ENCODE assay signal across 1 cellular context in the genomic region with DNA sequence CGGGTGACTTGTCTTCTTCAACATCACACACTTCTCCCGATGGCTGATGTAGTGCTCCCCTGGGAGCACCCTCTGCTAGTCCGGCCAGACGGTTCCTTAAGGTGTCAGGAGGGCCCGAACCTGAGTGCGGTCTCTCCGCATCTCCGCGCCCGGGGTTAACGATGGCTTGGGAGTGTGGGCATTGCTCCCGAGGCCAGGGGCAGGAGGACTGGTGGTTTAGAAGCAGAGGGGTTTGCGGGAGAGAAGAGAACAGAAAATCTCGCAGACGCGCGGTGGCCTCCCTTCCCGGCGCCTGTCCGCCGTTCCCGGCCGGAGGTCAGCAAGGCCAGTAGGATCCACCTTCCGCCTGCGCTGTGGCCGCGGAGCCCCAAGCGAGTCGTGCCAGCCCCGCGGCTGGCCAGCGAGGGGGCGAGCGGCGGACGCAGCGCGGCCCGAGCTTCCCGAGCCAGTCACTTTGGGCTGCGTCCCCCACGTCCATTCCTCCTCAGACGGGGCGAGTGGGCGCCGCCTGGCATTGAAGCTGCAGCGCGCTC.
TF ChIP-seq lines count a peak whose summit lies in the region.

No MANE protein-coding gene starts in this region.

TF ChIP-seq in WTC11, 78 proteins besides CTCF, POLR2A, EP300 and RAD21:
- TF ChIP-seq, protein P1, sequence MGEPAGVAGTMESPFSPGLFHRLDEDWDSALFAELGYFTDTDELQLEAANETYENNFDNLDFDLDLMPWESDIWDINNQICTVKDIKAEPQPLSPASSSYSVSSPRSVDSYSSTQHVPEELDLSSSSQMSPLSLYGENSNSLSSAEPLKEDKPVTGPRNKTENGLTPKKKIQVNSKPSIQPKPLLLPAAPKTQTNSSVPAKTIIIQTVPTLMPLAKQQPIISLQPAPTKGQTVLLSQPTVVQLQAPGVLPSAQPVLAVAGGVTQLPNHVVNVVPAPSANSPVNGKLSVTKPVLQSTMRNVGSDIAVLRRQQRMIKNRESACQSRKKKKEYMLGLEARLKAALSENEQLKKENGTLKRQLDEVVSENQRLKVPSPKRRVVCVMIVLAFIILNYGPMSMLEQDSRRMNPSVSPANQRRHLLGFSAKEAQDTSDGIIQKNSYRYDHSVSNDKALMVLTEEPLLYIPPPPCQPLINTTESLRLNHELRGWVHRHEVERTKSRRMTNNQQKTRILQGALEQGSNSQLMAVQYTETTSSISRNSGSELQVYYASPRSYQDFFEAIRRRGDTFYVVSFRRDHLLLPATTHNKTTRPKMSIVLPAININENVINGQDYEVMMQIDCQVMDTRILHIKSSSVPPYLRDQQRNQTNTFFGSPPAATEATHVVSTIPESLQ (CRISPR knock-in tag; IDR thresholded peaks at IDR 0.05), result no peak
- TF ChIP-seq, protein P2, sequence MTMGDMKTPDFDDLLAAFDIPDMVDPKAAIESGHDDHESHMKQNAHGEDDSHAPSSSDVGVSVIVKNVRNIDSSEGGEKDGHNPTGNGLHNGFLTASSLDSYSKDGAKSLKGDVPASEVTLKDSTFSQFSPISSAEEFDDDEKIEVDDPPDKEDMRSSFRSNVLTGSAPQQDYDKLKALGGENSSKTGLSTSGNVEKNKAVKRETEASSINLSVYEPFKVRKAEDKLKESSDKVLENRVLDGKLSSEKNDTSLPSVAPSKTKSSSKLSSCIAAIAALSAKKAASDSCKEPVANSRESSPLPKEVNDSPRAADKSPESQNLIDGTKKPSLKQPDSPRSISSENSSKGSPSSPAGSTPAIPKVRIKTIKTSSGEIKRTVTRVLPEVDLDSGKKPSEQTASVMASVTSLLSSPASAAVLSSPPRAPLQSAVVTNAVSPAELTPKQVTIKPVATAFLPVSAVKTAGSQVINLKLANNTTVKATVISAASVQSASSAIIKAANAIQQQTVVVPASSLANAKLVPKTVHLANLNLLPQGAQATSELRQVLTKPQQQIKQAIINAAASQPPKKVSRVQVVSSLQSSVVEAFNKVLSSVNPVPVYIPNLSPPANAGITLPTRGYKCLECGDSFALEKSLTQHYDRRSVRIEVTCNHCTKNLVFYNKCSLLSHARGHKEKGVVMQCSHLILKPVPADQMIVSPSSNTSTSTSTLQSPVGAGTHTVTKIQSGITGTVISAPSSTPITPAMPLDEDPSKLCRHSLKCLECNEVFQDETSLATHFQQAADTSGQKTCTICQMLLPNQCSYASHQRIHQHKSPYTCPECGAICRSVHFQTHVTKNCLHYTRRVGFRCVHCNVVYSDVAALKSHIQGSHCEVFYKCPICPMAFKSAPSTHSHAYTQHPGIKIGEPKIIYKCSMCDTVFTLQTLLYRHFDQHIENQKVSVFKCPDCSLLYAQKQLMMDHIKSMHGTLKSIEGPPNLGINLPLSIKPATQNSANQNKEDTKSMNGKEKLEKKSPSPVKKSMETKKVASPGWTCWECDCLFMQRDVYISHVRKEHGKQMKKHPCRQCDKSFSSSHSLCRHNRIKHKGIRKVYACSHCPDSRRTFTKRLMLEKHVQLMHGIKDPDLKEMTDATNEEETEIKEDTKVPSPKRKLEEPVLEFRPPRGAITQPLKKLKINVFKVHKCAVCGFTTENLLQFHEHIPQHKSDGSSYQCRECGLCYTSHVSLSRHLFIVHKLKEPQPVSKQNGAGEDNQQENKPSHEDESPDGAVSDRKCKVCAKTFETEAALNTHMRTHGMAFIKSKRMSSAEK (CRISPR knock-in tag; IDR thresholded peaks at IDR 0.05; ENCODE audit: borderline replicate concordance), result no peak
- no peak for TF ChIP-seq GABPB1 (CRISPR knock-in tag; IDR thresholded peaks at IDR 0.05)
- TF ChIP-seq, protein P3, sequence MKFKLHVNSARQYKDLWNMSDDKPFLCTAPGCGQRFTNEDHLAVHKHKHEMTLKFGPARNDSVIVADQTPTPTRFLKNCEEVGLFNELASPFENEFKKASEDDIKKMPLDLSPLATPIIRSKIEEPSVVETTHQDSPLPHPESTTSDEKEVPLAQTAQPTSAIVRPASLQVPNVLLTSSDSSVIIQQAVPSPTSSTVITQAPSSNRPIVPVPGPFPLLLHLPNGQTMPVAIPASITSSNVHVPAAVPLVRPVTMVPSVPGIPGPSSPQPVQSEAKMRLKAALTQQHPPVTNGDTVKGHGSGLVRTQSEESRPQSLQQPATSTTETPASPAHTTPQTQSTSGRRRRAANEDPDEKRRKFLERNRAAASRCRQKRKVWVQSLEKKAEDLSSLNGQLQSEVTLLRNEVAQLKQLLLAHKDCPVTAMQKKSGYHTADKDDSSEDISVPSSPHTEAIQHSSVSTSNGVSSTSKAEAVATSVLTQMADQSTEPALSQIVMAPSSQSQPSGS (CRISPR knock-in tag; IDR thresholded peaks at IDR 0.05; ENCODE audit: borderline replicate concordance, low read depth), result no peak
- TF ChIP-seq, protein P4, sequence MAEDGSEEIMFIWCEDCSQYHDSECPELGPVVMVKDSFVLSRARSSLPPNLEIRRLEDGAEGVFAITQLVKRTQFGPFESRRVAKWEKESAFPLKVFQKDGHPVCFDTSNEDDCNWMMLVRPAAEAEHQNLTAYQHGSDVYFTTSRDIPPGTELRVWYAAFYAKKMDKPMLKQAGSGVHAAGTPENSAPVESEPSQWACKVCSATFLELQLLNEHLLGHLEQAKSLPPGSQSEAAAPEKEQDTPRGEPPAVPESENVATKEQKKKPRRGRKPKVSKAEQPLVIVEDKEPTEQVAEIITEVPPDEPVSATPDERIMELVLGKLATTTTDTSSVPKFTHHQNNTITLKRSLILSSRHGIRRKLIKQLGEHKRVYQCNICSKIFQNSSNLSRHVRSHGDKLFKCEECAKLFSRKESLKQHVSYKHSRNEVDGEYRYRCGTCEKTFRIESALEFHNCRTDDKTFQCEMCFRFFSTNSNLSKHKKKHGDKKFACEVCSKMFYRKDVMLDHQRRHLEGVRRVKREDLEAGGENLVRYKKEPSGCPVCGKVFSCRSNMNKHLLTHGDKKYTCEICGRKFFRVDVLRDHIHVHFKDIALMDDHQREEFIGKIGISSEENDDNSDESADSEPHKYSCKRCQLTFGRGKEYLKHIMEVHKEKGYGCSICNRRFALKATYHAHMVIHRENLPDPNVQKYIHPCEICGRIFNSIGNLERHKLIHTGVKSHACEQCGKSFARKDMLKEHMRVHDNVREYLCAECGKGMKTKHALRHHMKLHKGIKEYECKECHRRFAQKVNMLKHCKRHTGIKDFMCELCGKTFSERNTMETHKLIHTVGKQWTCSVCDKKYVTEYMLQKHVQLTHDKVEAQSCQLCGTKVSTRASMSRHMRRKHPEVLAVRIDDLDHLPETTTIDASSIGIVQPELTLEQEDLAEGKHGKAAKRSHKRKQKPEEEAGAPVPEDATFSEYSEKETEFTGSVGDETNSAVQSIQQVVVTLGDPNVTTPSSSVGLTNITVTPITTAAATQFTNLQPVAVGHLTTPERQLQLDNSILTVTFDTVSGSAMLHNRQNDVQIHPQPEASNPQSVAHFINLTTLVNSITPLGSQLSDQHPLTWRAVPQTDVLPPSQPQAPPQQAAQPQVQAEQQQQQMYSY (CRISPR knock-in tag; IDR thresholded peaks at IDR 0.05), result no peak
- TF ChIP-seq SMAD4 (CRISPR knock-in tag; IDR thresholded peaks at IDR 0.05), result no peak
- TF ChIP-seq, protein P5, sequence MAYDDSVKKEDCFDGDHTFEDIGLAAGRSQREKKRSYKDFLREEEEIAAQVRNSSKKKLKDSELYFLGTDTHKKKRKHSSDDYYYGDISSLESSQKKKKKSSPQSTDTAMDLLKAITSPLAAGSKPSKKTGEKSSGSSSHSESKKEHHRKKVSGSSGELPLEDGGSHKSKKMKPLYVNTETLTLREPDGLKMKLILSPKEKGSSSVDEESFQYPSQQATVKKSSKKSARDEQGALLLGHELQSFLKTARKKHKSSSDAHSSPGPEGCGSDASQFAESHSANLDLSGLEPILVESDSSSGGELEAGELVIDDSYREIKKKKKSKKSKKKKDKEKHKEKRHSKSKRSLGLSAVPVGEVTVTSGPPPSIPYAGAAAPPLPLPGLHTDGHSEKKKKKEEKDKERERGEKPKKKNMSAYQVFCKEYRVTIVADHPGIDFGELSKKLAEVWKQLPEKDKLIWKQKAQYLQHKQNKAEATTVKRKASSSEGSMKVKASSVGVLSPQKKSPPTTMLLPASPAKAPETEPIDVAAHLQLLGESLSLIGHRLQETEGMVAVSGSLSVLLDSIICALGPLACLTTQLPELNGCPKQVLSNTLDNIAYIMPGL (CRISPR knock-in tag; IDR thresholded peaks at IDR 0.05), result 0 out of 2 replicates have a peak, but pooled peaks have one; percentile 17
- TF ChIP-seq GRHL2 (CRISPR knock-in tag; IDR thresholded peaks at IDR 0.05; ENCODE audit: insufficient replicate concordance, severe bottlenecking), result no peak
- TF ChIP-seq ZNF263 (CRISPR knock-in tag; IDR thresholded peaks at IDR 0.05; ENCODE audit: low read depth), result peak; percentile 96
- TF ChIP-seq, protein P6, sequence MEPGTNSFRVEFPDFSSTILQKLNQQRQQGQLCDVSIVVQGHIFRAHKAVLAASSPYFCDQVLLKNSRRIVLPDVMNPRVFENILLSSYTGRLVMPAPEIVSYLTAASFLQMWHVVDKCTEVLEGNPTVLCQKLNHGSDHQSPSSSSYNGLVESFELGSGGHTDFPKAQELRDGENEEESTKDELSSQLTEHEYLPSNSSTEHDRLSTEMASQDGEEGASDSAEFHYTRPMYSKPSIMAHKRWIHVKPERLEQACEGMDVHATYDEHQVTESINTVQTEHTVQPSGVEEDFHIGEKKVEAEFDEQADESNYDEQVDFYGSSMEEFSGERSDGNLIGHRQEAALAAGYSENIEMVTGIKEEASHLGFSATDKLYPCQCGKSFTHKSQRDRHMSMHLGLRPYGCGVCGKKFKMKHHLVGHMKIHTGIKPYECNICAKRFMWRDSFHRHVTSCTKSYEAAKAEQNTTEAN (CRISPR knock-in tag; IDR thresholded peaks at IDR 0.05), result no peak
- TF ChIP-seq FOXJ3 (CRISPR knock-in tag; IDR thresholded peaks at IDR 0.05; ENCODE audit: borderline replicate concordance), result no peak
- TF ChIP-seq IRF2 (CRISPR knock-in tag; IDR thresholded peaks at IDR 0.05; ENCODE audit: borderline replicate concordance, low read depth), result no peak
- no peak for TF ChIP-seq GTF2I (CRISPR knock-in tag; conservative IDR thresholded peaks at IDR 0.05)
- TF ChIP-seq TP53 (CRISPR knock-in tag; IDR thresholded peaks at IDR 0.05), result no peak
- no peak for TF ChIP-seq ZNF671 (CRISPR knock-in tag; IDR thresholded peaks at IDR 0.05)
- TF ChIP-seq, protein P7, sequence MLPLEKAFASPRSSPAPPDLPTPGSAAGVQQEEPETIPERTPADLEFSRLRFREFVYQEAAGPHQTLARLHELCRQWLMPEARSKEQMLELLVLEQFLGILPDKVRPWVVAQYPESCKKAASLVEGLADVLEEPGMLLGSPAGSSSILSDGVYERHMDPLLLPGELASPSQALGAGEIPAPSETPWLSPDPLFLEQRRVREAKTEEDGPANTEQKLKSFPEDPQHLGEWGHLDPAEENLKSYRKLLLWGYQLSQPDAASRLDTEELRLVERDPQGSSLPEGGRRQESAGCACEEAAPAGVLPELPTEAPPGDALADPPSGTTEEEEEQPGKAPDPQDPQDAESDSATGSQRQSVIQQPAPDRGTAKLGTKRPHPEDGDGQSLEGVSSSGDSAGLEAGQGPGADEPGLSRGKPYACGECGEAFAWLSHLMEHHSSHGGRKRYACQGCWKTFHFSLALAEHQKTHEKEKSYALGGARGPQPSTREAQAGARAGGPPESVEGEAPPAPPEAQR (CRISPR knock-in tag; IDR thresholded peaks at IDR 0.05), result no peak
TF ChIP-seq in WTC11: peak in this region for 2.
